1 cellular context compared by ENCODE assay signal in the genomic region with DNA sequence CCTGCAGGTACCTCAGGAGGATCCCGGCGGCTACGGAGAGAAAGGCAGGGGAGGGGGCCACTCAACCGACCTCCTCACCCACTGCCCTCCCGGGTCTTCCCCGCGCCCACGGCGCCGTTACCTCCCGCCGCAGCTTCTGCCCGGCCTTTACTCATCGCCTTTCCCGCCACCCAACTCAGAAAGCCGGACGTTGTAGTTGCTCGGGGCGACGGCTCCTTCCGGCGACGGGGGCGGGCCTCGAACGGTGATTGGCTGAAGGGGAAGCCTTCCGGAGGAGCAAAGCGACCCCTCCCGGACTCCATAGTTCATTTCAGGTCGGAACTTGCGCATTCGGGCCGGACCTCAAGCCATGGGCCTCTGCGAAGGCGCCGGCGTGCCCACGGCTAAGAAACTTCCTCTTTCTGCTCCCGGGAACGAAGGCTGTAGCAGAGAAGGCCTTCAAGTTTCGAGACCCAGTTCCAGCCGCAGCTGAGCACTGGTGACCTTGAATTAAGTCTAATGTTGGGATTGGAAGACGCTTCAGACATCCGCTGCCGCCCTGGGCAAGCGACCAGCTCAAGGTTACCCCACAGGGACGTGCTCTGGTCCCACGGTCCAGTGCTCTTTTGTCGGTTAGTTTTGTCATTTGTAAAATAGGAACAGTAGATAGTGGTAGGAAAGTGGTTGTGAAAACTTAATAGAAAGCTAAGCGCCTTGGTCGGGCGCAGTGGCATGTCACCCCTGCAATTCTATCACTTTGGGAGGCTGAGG.
A peak's percentile ranks its signal among the peaks of the same experiment; 100 is the strongest.
TF ChIP-seq lines count a peak whose summit lies in the region.

A gene with protein sequence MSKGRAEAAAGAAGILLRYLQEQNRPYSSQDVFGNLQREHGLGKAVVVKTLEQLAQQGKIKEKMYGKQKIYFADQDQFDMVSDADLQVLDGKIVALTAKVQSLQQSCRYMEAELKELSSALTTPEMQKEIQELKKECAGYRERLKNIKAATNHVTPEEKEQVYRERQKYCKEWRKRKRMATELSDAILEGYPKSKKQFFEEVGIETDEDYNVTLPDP (minus strand): TSS at position 198 of the 750 bp plus-strand sequence. CDS start 43 bp downstream, at position 155.

TF ChIP-seq in K562, 482 proteins besides CTCF, POLR2A, EP300 and RAD21 (continued from another document and continues in another):
- no peak for TF ChIP-seq SRSF1 (IDR thresholded peaks at IDR 0.05; ENCODE audit: low read depth, low read length)
- 0 out of 2 replicates have a peak, but pooled peaks have one; percentile 6 for TF ChIP-seq MITF (IDR thresholded peaks at IDR 0.05)
- TF ChIP-seq, protein P1, sequence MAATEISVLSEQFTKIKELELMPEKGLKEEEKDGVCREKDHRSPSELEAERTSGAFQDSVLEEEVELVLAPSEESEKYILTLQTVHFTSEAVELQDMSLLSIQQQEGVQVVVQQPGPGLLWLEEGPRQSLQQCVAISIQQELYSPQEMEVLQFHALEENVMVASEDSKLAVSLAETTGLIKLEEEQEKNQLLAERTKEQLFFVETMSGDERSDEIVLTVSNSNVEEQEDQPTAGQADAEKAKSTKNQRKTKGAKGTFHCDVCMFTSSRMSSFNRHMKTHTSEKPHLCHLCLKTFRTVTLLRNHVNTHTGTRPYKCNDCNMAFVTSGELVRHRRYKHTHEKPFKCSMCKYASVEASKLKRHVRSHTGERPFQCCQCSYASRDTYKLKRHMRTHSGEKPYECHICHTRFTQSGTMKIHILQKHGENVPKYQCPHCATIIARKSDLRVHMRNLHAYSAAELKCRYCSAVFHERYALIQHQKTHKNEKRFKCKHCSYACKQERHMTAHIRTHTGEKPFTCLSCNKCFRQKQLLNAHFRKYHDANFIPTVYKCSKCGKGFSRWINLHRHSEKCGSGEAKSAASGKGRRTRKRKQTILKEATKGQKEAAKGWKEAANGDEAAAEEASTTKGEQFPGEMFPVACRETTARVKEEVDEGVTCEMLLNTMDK (IDR thresholded peaks at IDR 0.05; ENCODE audit: borderline replicate concordance, insufficient read depth, low read depth, low read length, poor library complexity, severe bottlenecking): peak; percentile 63
- TF ChIP-seq, protein P2, sequence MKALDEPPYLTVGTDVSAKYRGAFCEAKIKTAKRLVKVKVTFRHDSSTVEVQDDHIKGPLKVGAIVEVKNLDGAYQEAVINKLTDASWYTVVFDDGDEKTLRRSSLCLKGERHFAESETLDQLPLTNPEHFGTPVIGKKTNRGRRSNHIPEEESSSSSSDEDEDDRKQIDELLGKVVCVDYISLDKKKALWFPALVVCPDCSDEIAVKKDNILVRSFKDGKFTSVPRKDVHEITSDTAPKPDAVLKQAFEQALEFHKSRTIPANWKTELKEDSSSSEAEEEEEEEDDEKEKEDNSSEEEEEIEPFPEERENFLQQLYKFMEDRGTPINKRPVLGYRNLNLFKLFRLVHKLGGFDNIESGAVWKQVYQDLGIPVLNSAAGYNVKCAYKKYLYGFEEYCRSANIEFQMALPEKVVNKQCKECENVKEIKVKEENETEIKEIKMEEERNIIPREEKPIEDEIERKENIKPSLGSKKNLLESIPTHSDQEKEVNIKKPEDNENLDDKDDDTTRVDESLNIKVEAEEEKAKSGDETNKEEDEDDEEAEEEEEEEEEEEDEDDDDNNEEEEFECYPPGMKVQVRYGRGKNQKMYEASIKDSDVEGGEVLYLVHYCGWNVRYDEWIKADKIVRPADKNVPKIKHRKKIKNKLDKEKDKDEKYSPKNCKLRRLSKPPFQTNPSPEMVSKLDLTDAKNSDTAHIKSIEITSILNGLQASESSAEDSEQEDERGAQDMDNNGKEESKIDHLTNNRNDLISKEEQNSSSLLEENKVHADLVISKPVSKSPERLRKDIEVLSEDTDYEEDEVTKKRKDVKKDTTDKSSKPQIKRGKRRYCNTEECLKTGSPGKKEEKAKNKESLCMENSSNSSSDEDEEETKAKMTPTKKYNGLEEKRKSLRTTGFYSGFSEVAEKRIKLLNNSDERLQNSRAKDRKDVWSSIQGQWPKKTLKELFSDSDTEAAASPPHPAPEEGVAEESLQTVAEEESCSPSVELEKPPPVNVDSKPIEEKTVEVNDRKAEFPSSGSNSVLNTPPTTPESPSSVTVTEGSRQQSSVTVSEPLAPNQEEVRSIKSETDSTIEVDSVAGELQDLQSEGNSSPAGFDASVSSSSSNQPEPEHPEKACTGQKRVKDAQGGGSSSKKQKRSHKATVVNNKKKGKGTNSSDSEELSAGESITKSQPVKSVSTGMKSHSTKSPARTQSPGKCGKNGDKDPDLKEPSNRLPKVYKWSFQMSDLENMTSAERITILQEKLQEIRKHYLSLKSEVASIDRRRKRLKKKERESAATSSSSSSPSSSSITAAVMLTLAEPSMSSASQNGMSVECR (CRISPR knock-in tag; IDR thresholded peaks at IDR 0.05): no peak
- TF ChIP-seq SOX6 (IDR thresholded peaks at IDR 0.05): peak; percentile 17; the same call in 1 of the 2 replicates
- TF ChIP-seq HNRNPLL (IDR thresholded peaks at IDR 0.05; ENCODE audit: low read depth, low read length, poor library complexity, severe bottlenecking): peak; percentile 69
- TF ChIP-seq CEBPG (CRISPR knock-in tag; IDR thresholded peaks at IDR 0.05): no peak
- TF ChIP-seq CEBPG (tag; conservative IDR thresholded peaks at IDR 0.05 in 1 of 2, IDR thresholded peaks at IDR 0.05 in 1 of 2): no peak
- TF ChIP-seq, protein P3, sequence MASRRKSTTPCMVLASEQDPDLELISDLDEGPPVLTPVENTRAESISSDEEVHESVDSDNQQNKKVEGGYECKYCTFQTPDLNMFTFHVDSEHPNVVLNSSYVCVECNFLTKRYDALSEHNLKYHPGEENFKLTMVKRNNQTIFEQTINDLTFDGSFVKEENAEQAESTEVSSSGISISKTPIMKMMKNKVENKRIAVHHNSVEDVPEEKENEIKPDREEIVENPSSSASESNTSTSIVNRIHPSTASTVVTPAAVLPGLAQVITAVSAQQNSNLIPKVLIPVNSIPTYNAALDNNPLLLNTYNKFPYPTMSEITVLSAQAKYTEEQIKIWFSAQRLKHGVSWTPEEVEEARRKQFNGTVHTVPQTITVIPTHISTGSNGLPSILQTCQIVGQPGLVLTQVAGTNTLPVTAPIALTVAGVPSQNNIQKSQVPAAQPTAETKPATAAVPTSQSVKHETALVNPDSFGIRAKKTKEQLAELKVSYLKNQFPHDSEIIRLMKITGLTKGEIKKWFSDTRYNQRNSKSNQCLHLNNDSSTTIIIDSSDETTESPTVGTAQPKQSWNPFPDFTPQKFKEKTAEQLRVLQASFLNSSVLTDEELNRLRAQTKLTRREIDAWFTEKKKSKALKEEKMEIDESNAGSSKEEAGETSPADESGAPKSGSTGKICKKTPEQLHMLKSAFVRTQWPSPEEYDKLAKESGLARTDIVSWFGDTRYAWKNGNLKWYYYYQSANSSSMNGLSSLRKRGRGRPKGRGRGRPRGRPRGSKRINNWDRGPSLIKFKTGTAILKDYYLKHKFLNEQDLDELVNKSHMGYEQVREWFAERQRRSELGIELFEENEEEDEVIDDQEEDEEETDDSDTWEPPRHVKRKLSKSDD (conservative IDR thresholded peaks at IDR 0.05; ENCODE audit: low read length): no peak
- no peak for TF ChIP-seq GATAD2A (IDR thresholded peaks at IDR 0.05)
- TF ChIP-seq PML (IDR thresholded peaks at IDR 0.05; ENCODE audit: low read length): peak; percentile 52
- TF ChIP-seq ELK3 (CRISPR knock-in tag; IDR thresholded peaks at IDR 0.05): no peak
- TF ChIP-seq OTX1 (CRISPR knock-in tag; IDR thresholded peaks at IDR 0.05): no peak
- TF ChIP-seq ZNF384 (IDR thresholded peaks at IDR 0.05; ENCODE audit: low read depth, low read length): no peak
- no peak for TF ChIP-seq ZNF212 (CRISPR knock-in tag; IDR thresholded peaks at IDR 0.05)
- TF ChIP-seq PTTG1 (tag; IDR thresholded peaks at IDR 0.05; ENCODE audit: low read depth): no peak
- no peak for TF ChIP-seq ERF (CRISPR knock-in tag; IDR thresholded peaks at IDR 0.05)
- no peak for TF ChIP-seq HNRNPK (IDR thresholded peaks at IDR 0.05; ENCODE audit: low read depth, low read length, poor library complexity, severe bottlenecking)
- TF ChIP-seq, protein P4, sequence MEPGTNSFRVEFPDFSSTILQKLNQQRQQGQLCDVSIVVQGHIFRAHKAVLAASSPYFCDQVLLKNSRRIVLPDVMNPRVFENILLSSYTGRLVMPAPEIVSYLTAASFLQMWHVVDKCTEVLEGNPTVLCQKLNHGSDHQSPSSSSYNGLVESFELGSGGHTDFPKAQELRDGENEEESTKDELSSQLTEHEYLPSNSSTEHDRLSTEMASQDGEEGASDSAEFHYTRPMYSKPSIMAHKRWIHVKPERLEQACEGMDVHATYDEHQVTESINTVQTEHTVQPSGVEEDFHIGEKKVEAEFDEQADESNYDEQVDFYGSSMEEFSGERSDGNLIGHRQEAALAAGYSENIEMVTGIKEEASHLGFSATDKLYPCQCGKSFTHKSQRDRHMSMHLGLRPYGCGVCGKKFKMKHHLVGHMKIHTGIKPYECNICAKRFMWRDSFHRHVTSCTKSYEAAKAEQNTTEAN (CRISPR knock-in tag; IDR thresholded peaks at IDR 0.05): no peak
- peak; percentile 36 for TF ChIP-seq BRD9 (IDR thresholded peaks at IDR 0.05; ENCODE audit: low read depth, partially characterized antibody)
- TF ChIP-seq, protein P5, sequence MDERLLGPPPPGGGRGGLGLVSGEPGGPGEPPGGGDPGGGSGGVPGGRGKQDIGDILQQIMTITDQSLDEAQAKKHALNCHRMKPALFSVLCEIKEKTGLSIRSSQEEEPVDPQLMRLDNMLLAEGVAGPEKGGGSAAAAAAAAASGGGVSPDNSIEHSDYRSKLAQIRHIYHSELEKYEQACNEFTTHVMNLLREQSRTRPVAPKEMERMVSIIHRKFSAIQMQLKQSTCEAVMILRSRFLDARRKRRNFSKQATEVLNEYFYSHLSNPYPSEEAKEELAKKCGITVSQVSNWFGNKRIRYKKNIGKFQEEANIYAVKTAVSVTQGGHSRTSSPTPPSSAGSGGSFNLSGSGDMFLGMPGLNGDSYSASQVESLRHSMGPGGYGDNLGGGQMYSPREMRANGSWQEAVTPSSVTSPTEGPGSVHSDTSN (CRISPR knock-in tag; IDR thresholded peaks at IDR 0.05; ENCODE audit: low read depth): no peak
- TF ChIP-seq, protein P5 (tag; conservative IDR thresholded peaks at IDR 0.05; ENCODE audit: low read depth): 0 out of 2 replicates have a peak, but pooled peaks have one; percentile 6
- no peak for TF ChIP-seq ZNF584 (CRISPR knock-in tag; IDR thresholded peaks at IDR 0.05; ENCODE audit: low read depth)
- peak; percentile 74; the same call in 1 of the 2 replicates for TF ChIP-seq ZBTB7A (IDR thresholded peaks at IDR 0.05; ENCODE audit: borderline replicate concordance, control insufficient read depth, low read depth, low read length)
- TF ChIP-seq ETV6 (IDR thresholded peaks at IDR 0.05; ENCODE audit: borderline replicate concordance in 1 of 2, low read depth in 2 of 2, low read length in 1 of 2): no peak; a peak in 1 of 4 replicates
- TF ChIP-seq ETV6 (CRISPR knock-in tag; IDR thresholded peaks at IDR 0.05; ENCODE audit: borderline replicate concordance): no peak
- 0 out of 2 replicates have a peak, but pooled peaks have one; percentile 5 for TF ChIP-seq TCF3 (CRISPR knock-in tag; IDR thresholded peaks at IDR 0.05)
- TF ChIP-seq IRF2 (CRISPR knock-in tag; IDR thresholded peaks at IDR 0.05): no peak
- no peak; the same call in none of the 2 replicates for TF ChIP-seq CTBP1 (IDR thresholded peaks at IDR 0.05; ENCODE audit: borderline replicate concordance)
- no peak for TF ChIP-seq ATF2 (CRISPR knock-in tag; IDR thresholded peaks at IDR 0.05)
- TF ChIP-seq GTF2A2 (tag; IDR thresholded peaks at IDR 0.05): no peak
- no peak for TF ChIP-seq FUS (optimal IDR thresholded peaks at IDR 0.05; ENCODE audit: low read depth, low read length)
- TF ChIP-seq ZNF583 (CRISPR knock-in tag; IDR thresholded peaks at IDR 0.05): no peak
- no peak for TF ChIP-seq ZNF197 (CRISPR knock-in tag; IDR thresholded peaks at IDR 0.05; ENCODE audit: low read depth)
- TF ChIP-seq ZNF644 (tag; IDR thresholded peaks at IDR 0.05; ENCODE audit: low read depth): peak; percentile 68; the same call in 1 of the 2 replicates
- TF ChIP-seq CBFA2T3 (IDR thresholded peaks at IDR 0.05): no peak
- no peak for TF ChIP-seq FOXJ2 (tag; IDR thresholded peaks at IDR 0.05)
